24 cellular contexts compared by ENCODE assay signal in genomic region chr2:128986026-128986720, GRCh38.
DNase-seq lines count a peak whose midpoint lies in the region; ATAC-seq and TF ChIP-seq lines count a peak whose summit lies in the region.
"Had no signal": no experiment of that assay in that cellular context is flagged by ENCODE, and none has a peak within 500 bp of the region (broad histone marks: within the 10 kb centered on the region; RNA-seq: fewer than 3 reads in every experiment).

No MANE protein-coding gene starts in this region.

- no peak overlapping the region for H3K4me3 Mint-ChIP-seq in mesothelial cell of epicardium
- H3K4me3 Mint-ChIP-seq: activated B cell treated with CpG ODN at 0.5 μM for 24 hours; activated CD4-positive, alpha-beta memory T cell treated with anti-CD3 and anti-CD28 coated beads, Interleukin-2, amount 10 ng/mL, durations not matched to agents 7 days and 5 days; IgD-negative memory B cell had no signal

- H3K27ac ChIP-seq in cingulate gyrus (ENCODE audit: low read depth, low read length) = peak overlapping the region; percentile 15
- H3K27ac ChIP-seq: A549; BLaER1 treated with 17β-estradiol and CSF1 and Interleukin-3, amounts not matched to agents 10 nM and 100 nM; HL-60; left lung; neutrophil; right lobe of liver; testis had no signal

- H3K27ac Mint-ChIP-seq in mesothelial cell of epicardium = peak overlapping the region; percentile 86
- H3K27ac Mint-ChIP-seq in activated naive CD4-positive, alpha-beta T cell treated with anti-CD3 and anti-CD28 coated beads, Interleukin-2, amount 50 U/mL, for 72 hours = no peak overlapping the region
- H3K27ac Mint-ChIP-seq: activated B cell treated with CpG ODN at 0.5 μM for 24 hours; activated CD4-positive, alpha-beta memory T cell treated with anti-CD3 and anti-CD28 coated beads, Interleukin-2, amount 10 ng/mL, durations not matched to agents 7 days and 5 days had no signal

- peaks cover 38% of the 10 kb centered on the region for H3K4me1 Mint-ChIP-seq in mesothelial cell of epicardium
- H3K4me1 Mint-ChIP-seq: activated B cell treated with CpG ODN at 0.5 μM for 24 hours; activated CD4-positive, alpha-beta memory T cell treated with anti-CD3 and anti-CD28 coated beads, Interleukin-2, amount 10 ng/mL, durations not matched to agents 7 days and 5 days; IgD-negative memory B cell had no signal

- in situ Hi-C loops in ACHN (cut with HindIII; ENCODE audit: low pct_ligation_motif_present, low pct_unique_long_range_greater_than_20kb, low sequenced_read_pairs) = no loop called here

- H3K9me3 Mint-ChIP-seq in mesothelial cell of epicardium = peaks cover under 1% of the 10 kb centered on the region
- no peaks in the 10 kb centered on the region for H3K9me3 Mint-ChIP-seq in activated naive CD4-positive, alpha-beta T cell treated with anti-CD3 and anti-CD28 coated beads, Interleukin-2, amount 50 U/mL, for 72 hours
- H3K9me3 Mint-ChIP-seq: activated B cell treated with CpG ODN at 0.5 μM for 24 hours had no signal

- ATAC-seq in activated naive CD4-positive, alpha-beta T cell treated with anti-CD3 and anti-CD28 coated beads, Interleukin-2, amount 50 U/mL, for 72 hours = no peak
- ATAC-seq in GM21526 (IDR thresholded peaks at IDR 0.05; ENCODE audit: low FRiP score, unreplicated experiment) = no peak
- ATAC-seq: A549, left lung, right lobe of liver had no signal

- no peak for TF ChIP-seq CTCF in mesothelial cell of epicardium (IDR thresholded peaks at IDR 0.05; ENCODE audit: unreplicated experiment)

- H3K36me3 Mint-ChIP-seq in mesothelial cell of epicardium = no peaks in the 10 kb centered on the region
- H3K36me3 Mint-ChIP-seq in activated naive CD4-positive, alpha-beta T cell treated with anti-CD3 and anti-CD28 coated beads, Interleukin-2, amount 50 U/mL, for 72 hours = no peaks in the 10 kb centered on the region
- H3K36me3 Mint-ChIP-seq: IgD-negative memory B cell had no signal

- DNase-seq in NCI-H345 (lab: John Stamatoyannopoulos, UW) = peak; percentile 15
- no peak for DNase-seq in NCI-H345 treated with DMSO at 0.1 percent for 48 hours (lab: John Stamatoyannopoulos, UW; ENCODE audit: unreplicated experiment)
- DNase-seq in mesothelial cell of epicardium (ENCODE audit: low spot score in 2 of 2, unreplicated experiment in 2 of 2) = no peak
- DNase-seq in superior temporal gyrus (ENCODE audit: extremely low spot score) = peak; percentile 69
- no peak for DNase-seq in activated naive CD4-positive, alpha-beta T cell treated with anti-CD3 and anti-CD28 coated beads, Interleukin-2, amount 50 U/mL, for 72 hours (ENCODE audit: low spot score in 2 of 2)
- no peak for DNase-seq in ACHN
- DNase-seq: activated B cell treated with CpG ODN at 0.5 μM for 24 hours; activated CD4-positive, alpha-beta memory T cell treated with anti-CD3 and anti-CD28 coated beads, Interleukin-2, amount 10 ng/mL, durations not matched to agents 7 days and 5 days; activated gamma-delta T cell treated with Interleukin-2 at 50 U/mL for 16 hours; activated T-cell treated with anti-CD3 and anti-CD28 coated beads for 4 hours; cerebellar nuclear complex; effector CD8-positive, alpha-beta T cell; left lung; NCI-H1417 treated with DMSO at 0.1 percent for 48 hours; NCI-H446; right lobe of liver; testis had no signal

- no peaks in the 10 kb centered on the region for H3K27me3 Mint-ChIP-seq in mesothelial cell of epicardium (ENCODE audit: low read depth)
- H3K27me3 Mint-ChIP-seq: activated CD4-positive, alpha-beta memory T cell treated with anti-CD3 and anti-CD28 coated beads, Interleukin-2, amount 10 ng/mL, durations not matched to agents 7 days and 5 days had no signal

Comparison
In these comparisons a context has a peak if more than half of its experiments do, and no peak if none do; other contexts are left out.
1. DNase-seq: peak in NCI-H345 (single experiment) and superior temporal gyrus (single experiment); none in NCI-H345 treated with DMSO at 0.1 percent for 48 hours (single experiment), mesothelial cell of epicardium (0 of 2), activated naive CD4-positive, alpha-beta T cell treated with anti-CD3 and anti-CD28 coated beads, Interleukin-2, amount 50 U/mL, for 72 hours (0 of 2) and ACHN (single experiment).